In the genomic region with DNA sequence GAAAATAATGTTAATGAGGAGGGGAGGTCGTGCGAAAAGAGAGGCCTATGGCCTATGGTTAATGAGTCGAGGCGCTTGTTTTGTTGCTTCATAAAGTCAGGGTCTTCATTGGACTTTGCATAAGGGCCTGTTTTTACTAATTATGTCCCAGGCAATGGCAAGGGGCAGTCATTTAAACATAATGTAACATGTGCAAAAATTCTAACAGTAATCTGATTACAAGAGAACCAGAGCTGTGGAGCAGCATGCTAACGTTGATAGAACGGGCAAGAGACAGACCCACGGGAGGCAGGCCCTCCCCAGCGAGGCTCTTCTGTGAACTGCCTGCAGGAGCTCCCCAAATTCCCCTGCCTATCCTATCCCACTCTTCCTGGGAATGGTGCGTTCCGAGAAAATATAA, we compare ENCODE assay signal across 20 cellular contexts. TPM values are rescaled to one million over a fixed set of nuclear protein-coding genes. Genes with fewer than 3 reads are reported as not detected.
DNase-seq lines count a peak whose midpoint lies in the region; ATAC-seq and TF ChIP-seq lines count a peak whose summit lies in the region.
"Had no signal": no experiment of that assay in that cellular context is flagged by ENCODE, and none has a peak within 500 bp of the region (broad histone marks: within the 10 kb centered on the region; RNA-seq: fewer than 3 reads in every experiment).

No MANE protein-coding gene starts in this region.

- H3K4me3 Mint-ChIP-seq in CD4-positive, alpha-beta memory T cell, result no peak overlapping the region
- H3K4me3 Mint-ChIP-seq: CD14-positive monocyte; CD8-positive, alpha-beta T cell; GM23338 had no signal

- H4K5ac ChIP-seq in mesendoderm (ENCODE audit: low read length), result no peak overlapping the region

- H3K27ac ChIP-seq in SK-N-SH (ENCODE audit: low read depth in 2 of 2, low read length in 1 of 2) (peak overlapping the region in 1 of 2 experiments; percentile 20; a peak in 2 of 4 replicates), mesendoderm (ENCODE audit: low read depth, low read length) (no peak overlapping the region)
- H3K27ac ChIP-seq in CD4-positive, alpha-beta memory T cell (ENCODE audit: low read depth, low read length), result no peak overlapping the region
- H3K27ac ChIP-seq: 22Rv1, A549, BLaER1, HL-60 had no signal

- H3K27ac Mint-ChIP-seq in CD4-positive, alpha-beta memory T cell, result no peak overlapping the region
- H3K27ac Mint-ChIP-seq: CD14-positive monocyte; CD8-positive, alpha-beta T cell; GM23338 had no signal

- intact Hi-C loops in CD4-positive, alpha-beta memory T cell (cut with micrococcal nuclease), result no loop called here

- H3K36me3 Mint-ChIP-seq in CD4-positive, alpha-beta memory T cell, result no peaks in the 10 kb centered on the region
- H3K36me3 Mint-ChIP-seq: CD14-positive monocyte; CD8-positive, alpha-beta T cell had no signal

- no peak overlapping the region for H2AK5ac ChIP-seq in mesendoderm (ENCODE audit: low read length)

- no peak overlapping the region for H3K4me3 ChIP-seq in SK-N-SH (ENCODE audit: low read depth in 2 of 2, low read length in 1 of 2)
- H3K4me3 ChIP-seq in CD4-positive, alpha-beta memory T cell (ENCODE audit: low read length in 2 of 2), result no peak overlapping the region
- H3K4me3 ChIP-seq in mesendoderm (ENCODE audit: low read length), result no peak overlapping the region
- H3K4me3 ChIP-seq: A549, BLaER1, GM23338 had no signal

- no peak overlapping the region for H2AFZ ChIP-seq in SK-N-SH (ENCODE audit: low read depth)

- CTCF ChIA-PET in SK-N-SH (lab: Yijun Ruan, JAX), result interaction anchor here (0.7 to 3.5 kb wide), 13 partner anchors 9 to 314 kb away, joined by 3 to 19 read pairs (median 3); no protein-coding TSS in a partner anchor
- CTCF ChIA-PET in CD4-positive, alpha-beta memory T cell (lab: Charles Lee; ENCODE audit: partially characterized antibody), result interaction anchor here (1.1 to 1.6 kb wide), 4 partner anchors 9 to 358 kb away, joined by 3 to 8 read pairs (median 4); no protein-coding TSS in a partner anchor

- WGBS in SK-N-SH (ENCODE audit: low lambda C conversion rate), result 78% methylated on average over 10 of the region's 10 CpGs
- no CpG with 5 or more reads among the region's 10 CpGs for WGBS in mesendoderm (ENCODE audit: extremely low coverage, insufficient coverage, low lambda C conversion rate)

- TF ChIP-seq CTCF in SK-N-SH (IDR thresholded peaks at IDR 0.05), result no peak

- no peak overlapping the region for H4K8ac ChIP-seq in mesendoderm (ENCODE audit: low read depth, low read length)

- H3K79me2 ChIP-seq in SK-N-SH (ENCODE audit: insufficient read depth) (no peaks in the 10 kb centered on the region), mesendoderm (ENCODE audit: control insufficient read depth, insufficient read depth, low read length) (no peaks in the 10 kb centered on the region)

- H3K9ac ChIP-seq in SK-N-SH (no peak overlapping the region), mesendoderm (ENCODE audit: low read length) (no peak overlapping the region)
- H3K9ac ChIP-seq: BLaER1 had no signal

- H3K18ac ChIP-seq in mesendoderm (ENCODE audit: low read length), result no peak overlapping the region

- H3K4me1 Mint-ChIP-seq in CD4-positive, alpha-beta memory T cell, result peaks cover 0 to under 1% (median 0%) of the 10 kb centered on the region in 4 donors
- H3K4me1 Mint-ChIP-seq: CD14-positive monocyte had no signal

- H3K9me3 Mint-ChIP-seq in CD4-positive, alpha-beta memory T cell, result no peaks in the 10 kb centered on the region
- H3K9me3 Mint-ChIP-seq: CD14-positive monocyte; CD8-positive, alpha-beta T cell; GM23338 had no signal

- no peak overlapping the region for H2BK120ac ChIP-seq in mesendoderm (ENCODE audit: low read depth, low read length)

- H3K9me2 ChIP-seq in SK-N-SH, result no peaks in the 10 kb centered on the region

- no peaks in the 10 kb centered on the region for H3K9me3 ChIP-seq in SK-N-SH
- H3K9me3 ChIP-seq in CD4-positive, alpha-beta memory T cell (ENCODE audit: control insufficient read depth in 1 of 2, low read length in 2 of 2), result no peaks in the 10 kb centered on the region
- H3K9me3 ChIP-seq: A549, BLaER1 had no signal

- H3K56ac ChIP-seq in mesendoderm (ENCODE audit: low read length), result no peak overlapping the region

- peaks cover 11% of the 10 kb centered on the region for H3F3A ChIP-seq in SK-N-SH (replicated peaks; ENCODE audit: insufficient read depth)

- H3K4me2 ChIP-seq in SK-N-SH (no peak overlapping the region), mesendoderm (ENCODE audit: low read length) (no peak overlapping the region)
- H3K4me2 ChIP-seq: A549, BLaER1, GM23338 had no signal

- H2BK15ac ChIP-seq in mesendoderm (replicated peaks; ENCODE audit: low read depth), result no peak overlapping the region

- H3K27me3 ChIP-seq in SK-N-SH (ENCODE audit: insufficient read depth) (no peaks in the 10 kb centered on the region), mesendoderm (ENCODE audit: insufficient read depth, low read length, poor library complexity) (no peaks in the 10 kb centered on the region)
- H3K27me3 ChIP-seq in CD4-positive, alpha-beta memory T cell (ENCODE audit: insufficient read depth, low read length), result peaks cover 4% of the 10 kb centered on the region
- H3K27me3 ChIP-seq: BLaER1 had no signal

- TF ChIP-seq RAD21 in SK-N-SH (IDR thresholded peaks at IDR 0.05; ENCODE audit: low read length), result no peak

- H3K36me3 ChIP-seq in SK-N-SH (replicated peaks in 1 of 2; ENCODE audit: control insufficient read depth in 1 of 2, insufficient read depth in 2 of 2, low read length in 1 of 2), result no peaks in the 10 kb centered on the region
- H3K36me3 ChIP-seq in CD4-positive, alpha-beta memory T cell (ENCODE audit: insufficient read depth, low read length), result no peaks in the 10 kb centered on the region
- H3K36me3 ChIP-seq in mesendoderm (ENCODE audit: control insufficient read depth, insufficient read depth, low read length), result no peaks in the 10 kb centered on the region
- H3K36me3 ChIP-seq: BLaER1 had no signal

- no peak overlapping the region for H2BK5ac ChIP-seq in mesendoderm (ENCODE audit: low read length)

- peaks cover 2 to 17% of the 10 kb centered on the region in 2 donors for H3K27me3 Mint-ChIP-seq in CD4-positive, alpha-beta memory T cell

- no peak overlapping the region for H3K4ac ChIP-seq in mesendoderm (ENCODE audit: low read depth, low read length)

- no peaks in the 10 kb centered on the region for H4K20me1 ChIP-seq in SK-N-SH (ENCODE audit: insufficient read depth)
- H4K20me1 ChIP-seq: BLaER1 had no signal

- no peak overlapping the region for H3K23ac ChIP-seq in mesendoderm (ENCODE audit: low read length)

- no peak for ATAC-seq in SK-N-SH treated with all-trans-retinoic acid at 6 μM for 48 hours
- ATAC-seq: A549; CD8-positive, alpha-beta T cell; GM23338 had no signal

- POLR2A ChIA-PET in SK-N-SH (lab: Yijun Ruan, JAX), result no interaction called here
- POLR2A ChIA-PET in CD4-positive, alpha-beta memory T cell (lab: Charles Lee; ENCODE audit: partially characterized antibody), result no interaction called here

- DNase-seq in SK-N-SH (peak; percentile 35), NCI-H82 treated with DMSO at 0.1 percent for 48 hours (lab: John Stamatoyannopoulos, UW; ENCODE audit: unreplicated experiment) (peak; percentile 63), left kidney (ENCODE audit: low read depth, low spot score) (peak; percentile 33), mesendoderm (no peak), NCI-H128 (lab: John Stamatoyannopoulos, UW; ENCODE audit: unreplicated experiment) (no peak)
- no peak for DNase-seq in CD4-positive, alpha-beta memory T cell
- DNase-seq: AML-193; Calu3; CD8-positive, alpha-beta T cell; DMS79 treated with DMSO at 0.1 percent for 48 hours; GF-D8; HCEC 1CT had no signal

- H3K4me1 ChIP-seq in SK-N-SH (ENCODE audit: control insufficient read depth in 1 of 2, insufficient read depth in 2 of 2, low read depth in 1 of 2, low read length in 1 of 2) (peaks cover 0 to 17% of the 10 kb centered on the region in 2 experiments; a peak in 2 of 4 replicates), mesendoderm (ENCODE audit: control insufficient read depth, low read depth, low read length) (no peaks in the 10 kb centered on the region)
- H3K4me1 ChIP-seq in CD4-positive, alpha-beta memory T cell (ENCODE audit: insufficient read depth, low read length), result no peaks in the 10 kb centered on the region
- H3K4me1 ChIP-seq: A549, BLaER1 had no signal

- TF ChIP-seq EP300 in SK-N-SH (IDR thresholded peaks at IDR 0.05; ENCODE audit: borderline replicate concordance in 1 of 2, low read depth in 1 of 2, low read length in 1 of 2), result no peak

- no peaks in the 10 kb centered on the region for H3K79me1 ChIP-seq in mesendoderm (ENCODE audit: low read length)

TF ChIP-seq in SK-N-SH, 30 proteins besides CTCF, POLR2A, EP300 and RAD21:
- no peak for TF ChIP-seq POLR2AphosphoS5 (IDR thresholded peaks at IDR 0.05; ENCODE audit: low read depth, low read length)
- TF ChIP-seq RCOR1 (IDR thresholded peaks at IDR 0.05; ENCODE audit: low read length), result peak; percentile 65; the same call in 1 of the 2 replicates
- peak; percentile 57; the same call in 1 of the 2 replicates for TF ChIP-seq MXI1 (IDR thresholded peaks at IDR 0.05; ENCODE audit: low read depth, low read length)
- TF ChIP-seq NFIC (IDR thresholded peaks at IDR 0.05; ENCODE audit: borderline replicate concordance), result no peak

TF ChIP-seq in SK-N-SH treated with all-trans-retinoic acid at 6 μM for 48 hours, 23 proteins besides CTCF, POLR2A, EP300 and RAD21:
- TF ChIP-seq ZNF565 (CRISPR knock-in tag; conservative IDR thresholded peaks at IDR 0.05; ENCODE audit: low read depth), result no peak
- TF ChIP-seq ZFP30 (CRISPR knock-in tag; IDR thresholded peaks at IDR 0.05), result no peak
- no peak for TF ChIP-seq ESRRG (CRISPR knock-in tag; IDR thresholded peaks at IDR 0.05)
- no peak for TF ChIP-seq TOX (CRISPR knock-in tag; IDR thresholded peaks at IDR 0.05; ENCODE audit: borderline replicate concordance)

RNA-seq across cellular contexts. Expression of a gene that starts 22.6 kb away (rescaled TPM):
- 15.1 and 18.5 TPM in 2 replicates for polyA plus RNA-seq in SK-N-SH (2012; rRNA removed)
- 9.8 and 12.8 TPM in 2 replicates for polyA plus RNA-seq in SK-N-SH (2012; cell fraction: cytosol; rRNA removed)
- 14.3 and 16.7 TPM in 2 replicates for polyA plus RNA-seq in SK-N-SH (2012; cell fraction: nucleus; rRNA removed)
- total RNA-seq in CD4-positive, alpha-beta memory T cell, result not detected
- polyA plus RNA-seq in CD4-positive, alpha-beta memory T cell, result not detected
- polyA plus RNA-seq in mesendoderm (2013, experiment 1 of 2), result 0.04 TPM
- 0.04 TPM for polyA plus RNA-seq in mesendoderm (2013, experiment 2 of 2)
- total RNA-seq: Calu3; CD8-positive, alpha-beta T cell; HT1080 had no signal
- polyA plus RNA-seq: CD14-positive monocyte had no signal

Comparison
In these comparisons a context has a peak if more than half of its experiments do, and no peak if none do; other contexts are left out.
1. DNase-seq: peak in SK-N-SH (single experiment), NCI-H82 treated with DMSO at 0.1 percent for 48 hours (single experiment) and left kidney (single experiment); none in CD4-positive, alpha-beta memory T cell (0 of 5), mesendoderm (single experiment) and NCI-H128 (single experiment).
2. RNA of a gene that starts 22.6 kb away (polyA plus RNA-seq): 9.8 to 18.5 TPM in SK-N-SH; not detected in CD4-positive, alpha-beta memory T cell; every median in the first group is over 10 times any median in the second.